ENCODE assay signal across 20 cellular contexts in the genomic region with DNA sequence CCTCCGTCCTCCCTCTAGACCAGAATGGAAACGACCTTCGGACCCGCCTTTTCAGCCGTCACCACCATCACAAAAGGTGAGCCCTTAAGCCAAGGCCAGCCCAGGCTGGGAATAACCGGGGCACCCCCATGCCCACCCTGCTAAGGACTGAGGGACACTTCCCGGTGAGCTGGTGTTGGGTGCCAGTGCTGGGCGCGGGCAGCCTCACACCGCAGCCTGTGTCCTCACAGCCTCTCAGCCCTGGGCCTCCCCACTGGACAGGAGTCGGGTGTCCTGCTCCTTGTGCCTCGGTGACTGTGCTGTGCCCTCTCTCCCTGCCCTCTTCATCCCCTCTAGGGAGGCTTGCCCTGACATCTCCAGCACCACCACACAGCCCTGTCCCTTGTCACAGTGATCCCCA. TPM values are rescaled to one million over a fixed set of nuclear protein-coding genes. Genes with fewer than 3 reads are reported as not detected.
A peak's percentile ranks its signal among the peaks of the same experiment; 100 is the strongest.
DNase-seq lines count a peak whose midpoint lies in the region; ATAC-seq and TF ChIP-seq lines count a peak whose summit lies in the region.
"Had no signal": no experiment of that assay in that cellular context is flagged by ENCODE, and none has a peak within 500 bp of the region (broad histone marks: within the 10 kb centered on the region; RNA-seq: fewer than 3 reads in every experiment).

No MANE protein-coding gene starts in this region.

- H3K9me3 ChIP-seq in endodermal cell (ENCODE audit: control insufficient read depth, low read length) = no peaks in the 10 kb centered on the region

- TF ChIP-seq CTCF in endodermal cell (conservative IDR thresholded peaks at IDR 0.05) = no peak

- H3K9me3 Mint-ChIP-seq in activated T-cell treated with anti-CD3 and anti-CD28 coated beads, Interleukin-2, amount 50 U/mL, for 24 hours = no peaks in the 10 kb centered on the region
- no peaks in the 10 kb centered on the region for H3K9me3 Mint-ChIP-seq in activated T-cell treated with anti-CD3 and anti-CD28 coated beads, Interleukin-2, amount 50 U/mL, for 4 hours
- no peaks in the 10 kb centered on the region for H3K9me3 Mint-ChIP-seq in endodermal cell
- no peaks in the 10 kb centered on the region for H3K9me3 Mint-ChIP-seq in stimulated activated effector memory CD8-positive, alpha-beta T cell treated with anti-CD3 and anti-CD28 coated beads, Interleukin-12 subunit alpha, Interleukin-12 subunit beta, amount 100 ng/mL, for 72 hours
- H3K9me3 Mint-ChIP-seq: CD4-positive, alpha-beta memory T cell; HFFc6 had no signal

- H3K27ac Mint-ChIP-seq in activated T-cell treated with anti-CD3 and anti-CD28 coated beads, Interleukin-2, amount 50 U/mL, for 24 hours = peak overlapping the region; percentile 79
- H3K27ac Mint-ChIP-seq in endodermal cell = peak overlapping the region; percentile 58
- H3K27ac Mint-ChIP-seq in stimulated activated effector memory CD8-positive, alpha-beta T cell treated with anti-CD3 and anti-CD28 coated beads, Interleukin-12 subunit alpha, Interleukin-12 subunit beta, amount 100 ng/mL, for 72 hours = peak overlapping the region; percentile 60
- H3K27ac Mint-ChIP-seq: HFFc6 had no signal

- no peak for DNase-seq in activated T-cell treated with anti-CD3 and anti-CD28 coated beads, Interleukin-2, amount 50 U/mL, for 24 hours
- DNase-seq in activated T-cell treated with anti-CD3 and anti-CD28 coated beads, Interleukin-2, amount 50 U/mL, for 4 hours = no peak
- no peak for DNase-seq in endodermal cell
- no peak for DNase-seq in stimulated activated effector memory CD8-positive, alpha-beta T cell treated with anti-CD3 and anti-CD28 coated beads, Interleukin-12 subunit alpha, Interleukin-12 subunit beta, amount 100 ng/mL, for 72 hours (ENCODE audit: low spot score in 2 of 2)
- no peak for DNase-seq in AG08396 (ENCODE audit: low spot score)
- DNase-seq: Calu3; CD4-positive, alpha-beta memory T cell; EL; GOT3; HFFc6; KG1; NCI-H1105 treated with DMSO at 0.1 percent for 48 hours; NCI-H1694; NCI-H2081 treated with DMSO at 0.1 percent for 48 hours; NCI-H510A; NCI-H748 treated with DMSO at 0.1 percent for 48 hours; NK-92 treated with Interleukin-12 subunit alpha and Interleukin-12 subunit beta, amount 100 ng/mL, for 24 hours; Right ventricle myocardium superior had no signal

- H3K36me3 Mint-ChIP-seq in activated T-cell treated with anti-CD3 and anti-CD28 coated beads, Interleukin-2, amount 50 U/mL, for 24 hours (ENCODE audit: low read depth) = peaks cover 44% of the 10 kb centered on the region
- H3K36me3 Mint-ChIP-seq in activated T-cell treated with anti-CD3 and anti-CD28 coated beads, Interleukin-2, amount 50 U/mL, for 4 hours (ENCODE audit: insufficient read depth) = peaks cover 5% of the 10 kb centered on the region
- peaks cover 20% of the 10 kb centered on the region for H3K36me3 Mint-ChIP-seq in endodermal cell (ENCODE audit: low read depth)
- H3K36me3 Mint-ChIP-seq in stimulated activated effector memory CD8-positive, alpha-beta T cell treated with anti-CD3 and anti-CD28 coated beads, Interleukin-12 subunit alpha, Interleukin-12 subunit beta, amount 100 ng/mL, for 72 hours = peaks cover 8% of the 10 kb centered on the region

- H3K27me3 Mint-ChIP-seq in activated T-cell treated with anti-CD3 and anti-CD28 coated beads, Interleukin-2, amount 50 U/mL, for 24 hours = no peaks in the 10 kb centered on the region
- H3K27me3 Mint-ChIP-seq in activated T-cell treated with anti-CD3 and anti-CD28 coated beads, Interleukin-2, amount 50 U/mL, for 4 hours (ENCODE audit: low read depth) = no peaks in the 10 kb centered on the region
- no peaks in the 10 kb centered on the region for H3K27me3 Mint-ChIP-seq in endodermal cell (ENCODE audit: insufficient read depth)
- H3K27me3 Mint-ChIP-seq: CD4-positive, alpha-beta memory T cell had no signal

- H3K4me3 Mint-ChIP-seq in activated T-cell treated with anti-CD3 and anti-CD28 coated beads, Interleukin-2, amount 50 U/mL, for 24 hours = no peak overlapping the region
- H3K4me3 Mint-ChIP-seq in activated T-cell treated with anti-CD3 and anti-CD28 coated beads, Interleukin-2, amount 50 U/mL, for 4 hours = no peak overlapping the region
- H3K4me3 Mint-ChIP-seq in endodermal cell = no peak overlapping the region
- H3K4me3 Mint-ChIP-seq in stimulated activated effector memory CD8-positive, alpha-beta T cell treated with anti-CD3 and anti-CD28 coated beads, Interleukin-12 subunit alpha, Interleukin-12 subunit beta, amount 100 ng/mL, for 72 hours = no peak overlapping the region
- H3K4me3 Mint-ChIP-seq: HFFc6 had no signal

- ATAC-seq in activated T-cell treated with anti-CD3 and anti-CD28 coated beads, Interleukin-2, amount 50 U/mL, for 4 hours = no peak
- no peak for ATAC-seq in stimulated activated effector memory CD8-positive, alpha-beta T cell treated with anti-CD3 and anti-CD28 coated beads, Interleukin-12 subunit alpha, Interleukin-12 subunit beta, amount 100 ng/mL, for 72 hours
- no peak for ATAC-seq in GM18511 (IDR thresholded peaks at IDR 0.05; ENCODE audit: unreplicated experiment)
- ATAC-seq: GM12878 had no signal

- H3K4me3 ChIP-seq in endodermal cell (ENCODE audit: low read length) = no peak overlapping the region
- H3K4me3 ChIP-seq: GM12878 had no signal

- 93 to 98% methylated on average over 5 to 12 of the region's 12 CpGs for WGBS in endodermal cell (ENCODE audit: insufficient coverage in 1 of 2, insufficient read length in 1 of 2), 2 experiments

- H3K27me3 ChIP-seq in endodermal cell (ENCODE audit: control insufficient read depth, insufficient read depth, low read length, poor library complexity, severe bottlenecking) = no peaks in the 10 kb centered on the region

- H3K27ac ChIP-seq in endodermal cell (ENCODE audit: low read depth, low read length) = no peak overlapping the region

- H3K4me1 ChIP-seq in endodermal cell (ENCODE audit: control insufficient read depth, insufficient read depth, low read length) = no peaks in the 10 kb centered on the region

- H3K4me1 Mint-ChIP-seq in activated T-cell treated with anti-CD3 and anti-CD28 coated beads, Interleukin-2, amount 50 U/mL, for 24 hours (ENCODE audit: low read depth) = peaks cover 7% of the 10 kb centered on the region
- peaks cover 3% of the 10 kb centered on the region for H3K4me1 Mint-ChIP-seq in activated T-cell treated with anti-CD3 and anti-CD28 coated beads, Interleukin-2, amount 50 U/mL, for 4 hours (ENCODE audit: low read depth)
- no peaks in the 10 kb centered on the region for H3K4me1 Mint-ChIP-seq in endodermal cell
- H3K4me1 Mint-ChIP-seq in stimulated activated effector memory CD8-positive, alpha-beta T cell treated with anti-CD3 and anti-CD28 coated beads, Interleukin-12 subunit alpha, Interleukin-12 subunit beta, amount 100 ng/mL, for 72 hours = peaks cover 6% of the 10 kb centered on the region

- H3K9ac ChIP-seq in endodermal cell (ENCODE audit: extremely low read depth, low read length, poor library complexity, severe bottlenecking) = no peak overlapping the region

- peaks cover 10% of the 10 kb centered on the region for H3K36me3 ChIP-seq in endodermal cell (ENCODE audit: control insufficient read depth, insufficient read depth, low read length)

RNA-seq across cellular contexts. Expression of a gene that starts 10.3 kb away (rescaled TPM):
- total RNA-seq in activated T-cell treated with anti-CD3 and anti-CD28 coated beads, Interleukin-2, amount 50 U/mL, for 4 hours = 100 to 1,000 TPM in 2 of 3 donors, 10 to 100 TPM in 1; 95.6 to 110 (median 102) TPM
- total RNA-seq in endodermal cell = 100 to 1,000 TPM; 108 to 110 TPM
- polyA plus RNA-seq in endodermal cell (2013, experiment 1 of 2) = 54.6 TPM
- 52.1 TPM for polyA plus RNA-seq in endodermal cell (2013, experiment 2 of 2)

RNA-seq across cellular contexts. Expression of a gene that starts 17.4 kb away (rescaled TPM):
- not detected for total RNA-seq in activated T-cell treated with anti-CD3 and anti-CD28 coated beads, Interleukin-2, amount 50 U/mL, for 4 hours
- 1 to 10 TPM; 3.2 to 4.9 TPM for total RNA-seq in endodermal cell
- polyA plus RNA-seq in endodermal cell (2013, experiment 1 of 2) = 5.8 TPM
- 4.6 TPM for polyA plus RNA-seq in endodermal cell (2013, experiment 2 of 2)

RNA-seq across cellular contexts. Expression of a gene that starts 30.2 kb away (rescaled TPM):
- 100 to 1,000 TPM; 100 to 118 (median 104) TPM for total RNA-seq in activated T-cell treated with anti-CD3 and anti-CD28 coated beads, Interleukin-2, amount 50 U/mL, for 4 hours
- total RNA-seq in endodermal cell = 100 to 1,000 TPM; 104 to 110 TPM
- 71.3 TPM for polyA plus RNA-seq in endodermal cell (2013, experiment 1 of 2)
- polyA plus RNA-seq in endodermal cell (2013, experiment 2 of 2) = 71.3 TPM

RNA-seq across cellular contexts. Expression of a gene that starts 30.5 kb away (rescaled TPM):
- 1 to 10 TPM in 1 of 3 donors, under 1 TPM in 2; 0.14 to 1.5 (median 0.34) TPM for total RNA-seq in activated T-cell treated with anti-CD3 and anti-CD28 coated beads, Interleukin-2, amount 50 U/mL, for 4 hours
- total RNA-seq in endodermal cell = 1 to 10 TPM; 8.2 to 9.7 TPM
- 11.9 TPM for polyA plus RNA-seq in endodermal cell (2013, experiment 1 of 2)
- 9.7 TPM for polyA plus RNA-seq in endodermal cell (2013, experiment 2 of 2)
- total RNA-seq: CD4-positive, alpha-beta memory T cell had no signal
- polyA plus RNA-seq: CD4-positive, alpha-beta memory T cell had no signal

RNA-seq across cellular contexts. Expression of a gene that starts 39.4 kb away (rescaled TPM):
- 10 to 100 TPM; 73.6 to 88.0 (median 84.8) TPM for total RNA-seq in activated T-cell treated with anti-CD3 and anti-CD28 coated beads, Interleukin-2, amount 50 U/mL, for 4 hours
- total RNA-seq in endodermal cell = 10 to 100 TPM; 60.3 to 70.8 TPM
- polyA plus RNA-seq in endodermal cell (2013, experiment 1 of 2) = 64.9 TPM
- 61.5 TPM for polyA plus RNA-seq in endodermal cell (2013, experiment 2 of 2)
